Comparison of ENCODE assay signal across 10 cellular contexts in genomic region chr5:138408023-138408422, GRCh38. TPM values are rescaled to one million over a fixed set of nuclear protein-coding genes. Genes with fewer than 3 reads are reported as not detected.
DNase-seq lines count a peak whose midpoint lies in the region; ATAC-seq and TF ChIP-seq lines count a peak whose summit lies in the region.
"Had no signal": no experiment of that assay in that cellular context is flagged by ENCODE, and none has a peak within 500 bp of the region (broad histone marks: within the 10 kb centered on the region; RNA-seq: fewer than 3 reads in every experiment).

No MANE protein-coding gene starts in this region.

- ATAC-seq in activated T-cell treated with anti-CD3 and anti-CD28 coated beads, Interleukin-2, amount 50 U/mL, for 72 hours (replicated peaks in 1 of 2), result peak; percentile 81 to 99
- peak; percentile 66 for ATAC-seq in HG03095 (IDR thresholded peaks at IDR 0.05; ENCODE audit: unreplicated experiment)
- peak; percentile 63 for ATAC-seq in stimulated activated naive CD8-positive, alpha-beta T cell treated with anti-CD3 and anti-CD28 coated beads, Interleukin-15, Interleukin-2, amounts not matched to agents 100 U/mL and 50 U/mL, for 24 hours

- peaks cover 10% of the 10 kb centered on the region for H3K4me1 Mint-ChIP-seq in activated T-cell treated with anti-CD3 and anti-CD28 coated beads, Interleukin-2, amount 50 U/mL, for 72 hours (ENCODE audit: low read depth)
- H3K4me1 Mint-ChIP-seq in activated CD4-positive, alpha-beta memory T cell treated with anti-CD3 and anti-CD28 coated beads for 36 hours (ENCODE audit: low read depth), result peaks cover 13% of the 10 kb centered on the region

- H3K9me3 Mint-ChIP-seq in activated T-cell treated with anti-CD3 and anti-CD28 coated beads, Interleukin-2, amount 50 U/mL, for 72 hours, result no peaks in the 10 kb centered on the region
- no peaks in the 10 kb centered on the region for H3K9me3 Mint-ChIP-seq in activated CD4-positive, alpha-beta memory T cell treated with anti-CD3 and anti-CD28 coated beads for 36 hours

- H3K36me3 ChIP-seq in esophagus muscularis mucosa, result peaks cover 14 to 83% (median 51%) of the 10 kb centered on the region in 4 donors

- CTCF ChIA-PET in activated CD4-positive, alpha-beta memory T cell treated with anti-CD3 and anti-CD28 coated beads for 36 hours (lab: Charles Lee), result interaction anchor here (0.6 to 1.9 kb wide), 4 partner anchors 30 to 188 kb away, joined by 3 to 15 read pairs (median 4); partner anchors contain the start of genes FAM53C and KDM3B

- peak overlapping the region; percentile 95 for H3K27ac Mint-ChIP-seq in activated T-cell treated with anti-CD3 and anti-CD28 coated beads, Interleukin-2, amount 50 U/mL, for 72 hours
- peak overlapping the region; percentile 77 for H3K27ac Mint-ChIP-seq in activated CD4-positive, alpha-beta memory T cell treated with anti-CD3 and anti-CD28 coated beads for 36 hours

- no peak for TF ChIP-seq POLR2A in esophagus muscularis mucosa (IDR thresholded peaks at IDR 0.05; ENCODE audit: low read depth)

- no peak for TF ChIP-seq CTCF in esophagus muscularis mucosa (IDR thresholded peaks at IDR 0.05)

- peak; percentile 28 to 59 for DNase-seq in activated T-cell treated with anti-CD3 and anti-CD28 coated beads, Interleukin-2, amount 50 U/mL, for 72 hours
- DNase-seq in activated T-cell treated with anti-CD3 and anti-CD28 coated beads for 4 hours (no peak), NCI-H345 treated with DMSO at 0.1 percent for 48 hours (lab: John Stamatoyannopoulos, UW; ENCODE audit: unreplicated experiment) (no peak), esophagus muscularis mucosa (ENCODE audit: extremely low spot score) (no peak), EL (no peak)
- peak; percentile 71 for DNase-seq in activated CD4-positive, alpha-beta memory T cell treated with anti-CD3 and anti-CD28 coated beads for 36 hours
- peak; percentile 18 for DNase-seq in stimulated activated naive CD8-positive, alpha-beta T cell treated with anti-CD3 and anti-CD28 coated beads, Interleukin-15, Interleukin-2, amounts not matched to agents 100 U/mL and 50 U/mL, for 24 hours

- intact Hi-C loops in activated CD4-positive, alpha-beta memory T cell treated with anti-CD3 and anti-CD28 coated beads for 36 hours (cut with micrococcal nuclease), result loop anchor here (5.0 kb wide), 2 partner anchors 36 to 56 kb away; partner anchors contain the start of gene KDM3B
- intact Hi-C loops in esophagus muscularis mucosa (cut with DNase I), result loop anchor here (5.0 kb wide), 1 partner anchor 56 kb away; the partner anchor contains the start of gene KDM3B

- H3K4me3 Mint-ChIP-seq in activated T-cell treated with anti-CD3 and anti-CD28 coated beads, Interleukin-2, amount 50 U/mL, for 72 hours, result peak overlapping the region; percentile 26 to 63
- H3K4me3 Mint-ChIP-seq in activated CD4-positive, alpha-beta memory T cell treated with anti-CD3 and anti-CD28 coated beads for 36 hours, result peak overlapping the region; percentile 8

- no peaks in the 10 kb centered on the region for H3K27me3 Mint-ChIP-seq in activated T-cell treated with anti-CD3 and anti-CD28 coated beads, Interleukin-2, amount 50 U/mL, for 72 hours (ENCODE audit: low read depth)
- H3K27me3 Mint-ChIP-seq in activated CD4-positive, alpha-beta memory T cell treated with anti-CD3 and anti-CD28 coated beads for 36 hours, result no peaks in the 10 kb centered on the region

- H3K27me3 ChIP-seq in esophagus muscularis mucosa, result no peaks in the 10 kb centered on the region
- H3K27me3 ChIP-seq: BLaER1 treated with 17β-estradiol and CSF1 and Interleukin-3, amounts not matched to agents 10 nM and 100 nM had no signal

- no peak for TF ChIP-seq EP300 in esophagus muscularis mucosa (IDR thresholded peaks at IDR 0.05)

- WGBS in esophagus muscularis mucosa, result 82% methylated on average over 5 of the region's 5 CpGs

- no peak overlapping the region for H3K4me3 ChIP-seq in esophagus muscularis mucosa
- H3K4me3 ChIP-seq: BLaER1 treated with 17β-estradiol and CSF1 and Interleukin-3, amounts not matched to agents 10 nM and 100 nM had no signal

- H3K4me1 ChIP-seq in esophagus muscularis mucosa, result no peaks in the 10 kb centered on the region
- H3K4me1 ChIP-seq: BLaER1 treated with 17β-estradiol and CSF1 and Interleukin-3, amounts not matched to agents 10 nM and 100 nM; parathyroid adenoma had no signal

- POLR2A ChIA-PET in activated CD4-positive, alpha-beta memory T cell treated with anti-CD3 and anti-CD28 coated beads for 36 hours (lab: Charles Lee), result no interaction called here

- no peaks in the 10 kb centered on the region for H3K9me3 ChIP-seq in esophagus muscularis mucosa

- H3K36me3 Mint-ChIP-seq in activated T-cell treated with anti-CD3 and anti-CD28 coated beads, Interleukin-2, amount 50 U/mL, for 72 hours (ENCODE audit: insufficient read depth in 2 of 2), result peaks cover 4 to 25% of the 10 kb centered on the region in 2 donors
- H3K36me3 Mint-ChIP-seq in activated CD4-positive, alpha-beta memory T cell treated with anti-CD3 and anti-CD28 coated beads for 36 hours, result peaks cover 18% of the 10 kb centered on the region

- no peak overlapping the region for H3K27ac ChIP-seq in esophagus muscularis mucosa (replicated peaks in 1 of 4)
- H3K27ac ChIP-seq: BLaER1 treated with 17β-estradiol and CSF1 and Interleukin-3, amounts not matched to agents 10 nM and 100 nM; parathyroid adenoma had no signal

RNA-seq across cellular contexts. Expression of gene REEP2, which starts 30.8 kb away (rescaled TPM):
- total RNA-seq in activated T-cell treated with anti-CD3 and anti-CD28 coated beads, Interleukin-2, amount 50 U/mL, for 72 hours, result 10 to 100 TPM in 1 of 2 donors, 1 to 10 TPM in 1; 6.6 to 11.5 TPM
- 10 to 100 TPM in 1 of 2 experiments, 1 to 10 TPM in 1; 6.1 to 10.9 TPM for total RNA-seq in activated CD4-positive, alpha-beta memory T cell treated with anti-CD3 and anti-CD28 coated beads for 36 hours
- 10 to 100 TPM; 24.5 to 55.9 (median 33.6) TPM for total RNA-seq in esophagus muscularis mucosa

RNA-seq across cellular contexts. Expression of gene KDM3B, which starts 55.5 kb away (rescaled TPM):
- 10 to 100 TPM; 59.5 to 67.2 TPM for total RNA-seq in activated T-cell treated with anti-CD3 and anti-CD28 coated beads, Interleukin-2, amount 50 U/mL, for 72 hours
- 10 to 100 TPM; 38.6 to 39.6 TPM for total RNA-seq in activated CD4-positive, alpha-beta memory T cell treated with anti-CD3 and anti-CD28 coated beads for 36 hours
- total RNA-seq in esophagus muscularis mucosa, result 10 to 100 TPM; 61.3 to 88.8 (median 74.9) TPM

RNA-seq across cellular contexts. Expression of gene EGR1, which starts 57.3 kb away (rescaled TPM):
- 100 to 1,000 TPM in 1 of 2 donors, 10 to 100 TPM in 1; 94.3 to 105 TPM for total RNA-seq in activated T-cell treated with anti-CD3 and anti-CD28 coated beads, Interleukin-2, amount 50 U/mL, for 72 hours
- 10 to 100 TPM; 64.2 to 69.4 TPM for total RNA-seq in activated CD4-positive, alpha-beta memory T cell treated with anti-CD3 and anti-CD28 coated beads for 36 hours
- total RNA-seq in esophagus muscularis mucosa, result 100 to 1,000 TPM in 1 of 4 donors, 10 to 100 TPM in 2, 1 to 10 TPM in 1; 9.6 to 138 (median 13.5) TPM

Comparison
In these comparisons a context has a peak if more than half of its experiments do, and no peak if none do; other contexts are left out.
1. DNase-seq: peak in activated T-cell treated with anti-CD3 and anti-CD28 coated beads, Interleukin-2, amount 50 U/mL, for 72 hours (2 of 2), activated CD4-positive, alpha-beta memory T cell treated with anti-CD3 and anti-CD28 coated beads for 36 hours (single experiment) and stimulated activated naive CD8-positive, alpha-beta T cell treated with anti-CD3 and anti-CD28 coated beads, Interleukin-15, Interleukin-2, amounts not matched to agents 100 U/mL and 50 U/mL, for 24 hours (single experiment); none in activated T-cell treated with anti-CD3 and anti-CD28 coated beads for 4 hours (single experiment), NCI-H345 treated with DMSO at 0.1 percent for 48 hours (single experiment), esophagus muscularis mucosa (single experiment) and EL (single experiment).
2. Peak in every context shown above with its lines, with median percentiles within 50 percentile points of each other: ATAC-seq.